ENCODE assay signal across 14 cellular contexts in the genomic region with DNA sequence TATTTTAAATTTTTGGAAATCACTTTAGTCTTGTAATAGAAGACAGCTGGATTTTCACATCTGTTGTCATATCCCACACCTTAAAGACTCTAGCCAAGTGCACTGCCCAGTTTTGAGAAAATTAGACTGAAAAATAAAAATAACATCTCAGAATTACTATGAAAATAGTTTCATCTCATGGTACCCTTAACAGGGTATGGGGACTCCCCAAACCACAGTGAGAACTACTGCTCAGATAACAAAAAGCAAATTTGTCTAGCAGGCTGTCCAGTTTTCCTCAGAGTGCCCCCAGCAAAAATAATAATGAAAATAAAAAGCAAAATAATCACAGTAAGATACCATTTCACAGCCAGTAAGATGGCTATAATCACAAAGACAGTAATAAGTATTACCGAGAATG. TPM values are rescaled to one million over a fixed set of nuclear protein-coding genes. Genes with fewer than 3 reads are reported as not detected.
DNase-seq lines count a peak whose midpoint lies in the region; ATAC-seq lines count a peak whose summit lies in the region.
"Had no signal": no experiment of that assay in that cellular context is flagged by ENCODE, and none has a peak within 500 bp of the region (broad histone marks: within the 10 kb centered on the region; RNA-seq: fewer than 3 reads in every experiment).

No MANE protein-coding gene starts in this region.

- H3K4me3 ChIP-seq in skeletal muscle satellite cell (ENCODE audit: low read length): peak overlapping the region; percentile 38
- H3K4me3 ChIP-seq: left lung, suprapubic skin had no signal

- H3K9me3 ChIP-seq in skeletal muscle satellite cell (replicated peaks; ENCODE audit: low read length): no peaks in the 10 kb centered on the region
- H3K9me3 ChIP-seq: left lung, suprapubic skin had no signal

- peaks cover 36% of the 10 kb centered on the region for H3K4me1 ChIP-seq in skeletal muscle satellite cell (ENCODE audit: control insufficient read depth, insufficient read depth, low read length)

- H3K4me1 Mint-ChIP-seq in activated T-cell treated with anti-CD3 and anti-CD28 coated beads, Interleukin-2, amount 50 U/mL, for 72 hours (ENCODE audit: low read depth): peaks cover 75% of the 10 kb centered on the region
- peaks cover 51 to 59% (median 56%) of the 10 kb centered on the region in 3 donors for H3K4me1 Mint-ChIP-seq in IgD-negative memory B cell
- peaks cover 40 to 56% of the 10 kb centered on the region in 2 donors for H3K4me1 Mint-ChIP-seq in effector memory CD8-positive, alpha-beta T cell (ENCODE audit: low read depth in 2 of 2)

- DNase-seq in activated T-cell treated with anti-CD3 and anti-CD28 coated beads, Interleukin-2, amount 50 U/mL, for 72 hours: no peak
- DNase-seq in activated T-cell treated with anti-CD3 and anti-CD28 coated beads, Interleukin-2, amount 50 U/mL, for 48 hours: no peak
- no peak for DNase-seq in effector memory CD8-positive, alpha-beta T cell
- DNase-seq in kidney tubule cell (ENCODE audit: low spot score) (no peak), NCI-H1694 (lab: John Stamatoyannopoulos, UW) (no peak)
- DNase-seq: activated CD4-positive, alpha-beta T cell treated with anti-CD3 and anti-CD28 coated beads, Interleukin-2, amount 50 U/mL, for 1 hour; left lung; NCI-H1092 treated with DMSO at 0.1 percent for 48 hours; nephron progenitor cell had no signal

- peak overlapping the region; percentile 42 for H3K27ac Mint-ChIP-seq in activated T-cell treated with anti-CD3 and anti-CD28 coated beads, Interleukin-2, amount 50 U/mL, for 72 hours
- H3K27ac Mint-ChIP-seq in IgD-negative memory B cell: peak overlapping the region in 1 of 3 donors; percentile 8
- no peak overlapping the region for H3K27ac Mint-ChIP-seq in effector memory CD8-positive, alpha-beta T cell
- H3K27ac Mint-ChIP-seq: activated T-helper 1 cell treated with anti-CD3 and anti-CD28 coated beads, Interleukin-12 subunit alpha, Interleukin-12 subunit beta, Interleukin-2, Interleukin-4 antibody, amounts not matched to agents 30 ng/mL and 10 ng/mL and 1 ng/mL, durations not matched to agents 14 hours and 24 hours and 36 hours; nephron progenitor cell had no signal

- H3K36me3 ChIP-seq in skeletal muscle satellite cell (ENCODE audit: insufficient read depth, low read length): peaks cover 3% of the 10 kb centered on the region
- H3K36me3 ChIP-seq: left lung, suprapubic skin had no signal

- H3K27me3 Mint-ChIP-seq in activated T-cell treated with anti-CD3 and anti-CD28 coated beads, Interleukin-2, amount 50 U/mL, for 72 hours (ENCODE audit: low read depth): no peaks in the 10 kb centered on the region
- H3K27me3 Mint-ChIP-seq in IgD-negative memory B cell: peaks cover 2% of the 10 kb centered on the region
- no peaks in the 10 kb centered on the region for H3K27me3 Mint-ChIP-seq in effector memory CD8-positive, alpha-beta T cell

- H3K36me3 Mint-ChIP-seq in activated T-cell treated with anti-CD3 and anti-CD28 coated beads, Interleukin-2, amount 50 U/mL, for 72 hours (ENCODE audit: insufficient read depth in 2 of 2): peaks cover 0 to 6% of the 10 kb centered on the region in 2 donors
- no peaks in the 10 kb centered on the region for H3K36me3 Mint-ChIP-seq in IgD-negative memory B cell
- H3K36me3 Mint-ChIP-seq in effector memory CD8-positive, alpha-beta T cell (ENCODE audit: insufficient read depth): peaks cover 23% of the 10 kb centered on the region

- no peaks in the 10 kb centered on the region for H3K9me3 Mint-ChIP-seq in activated T-cell treated with anti-CD3 and anti-CD28 coated beads, Interleukin-2, amount 50 U/mL, for 72 hours
- H3K9me3 Mint-ChIP-seq in IgD-negative memory B cell: no peaks in the 10 kb centered on the region
- H3K9me3 Mint-ChIP-seq in effector memory CD8-positive, alpha-beta T cell: no peaks in the 10 kb centered on the region
- H3K9me3 Mint-ChIP-seq: activated T-helper 1 cell treated with anti-CD3 and anti-CD28 coated beads, Interleukin-12 subunit alpha, Interleukin-12 subunit beta, Interleukin-2, Interleukin-4 antibody, amounts not matched to agents 30 ng/mL and 10 ng/mL and 1 ng/mL, durations not matched to agents 14 hours and 24 hours and 36 hours had no signal

- H3K4me3 Mint-ChIP-seq in activated T-cell treated with anti-CD3 and anti-CD28 coated beads, Interleukin-2, amount 50 U/mL, for 72 hours: peak overlapping the region in 1 of 2 donors; percentile 68
- H3K4me3 Mint-ChIP-seq in IgD-negative memory B cell: peak overlapping the region in 3 of 4 donors; percentile 14 to 82 (median 27)
- H3K4me3 Mint-ChIP-seq in effector memory CD8-positive, alpha-beta T cell: peak overlapping the region; percentile 19 to 41
- H3K4me3 Mint-ChIP-seq: activated T-helper 1 cell treated with anti-CD3 and anti-CD28 coated beads, Interleukin-12 subunit alpha, Interleukin-12 subunit beta, Interleukin-2, Interleukin-4 antibody, amounts not matched to agents 30 ng/mL and 10 ng/mL and 1 ng/mL, durations not matched to agents 14 hours and 24 hours and 36 hours; nephron progenitor cell had no signal

- H3K27me3 ChIP-seq in skeletal muscle satellite cell (ENCODE audit: control insufficient read depth, insufficient read depth, low read length): no peaks in the 10 kb centered on the region
- H3K27me3 ChIP-seq: left lung, suprapubic skin had no signal

- H3K4me2 ChIP-seq in skeletal muscle satellite cell (ENCODE audit: low read length): peak overlapping the region; percentile 72

- ATAC-seq in activated T-cell treated with anti-CD3 and anti-CD28 coated beads, Interleukin-2, amount 50 U/mL, for 72 hours (replicated peaks in 1 of 2): no peak
- ATAC-seq in effector memory CD8-positive, alpha-beta T cell (replicated peaks): no peak
- ATAC-seq in HG02623 (IDR thresholded peaks at IDR 0.05; ENCODE audit: unreplicated experiment): no peak
- ATAC-seq: left lung had no signal

- peak overlapping the region; percentile 15 for H3K9ac ChIP-seq in skeletal muscle satellite cell (ENCODE audit: low read depth, low read length)

RNA-seq across cellular contexts. Expression of gene UBQLN1, which starts 6.5 kb away (rescaled TPM):
- 10 to 100 TPM; 79.0 to 80.5 TPM for total RNA-seq in activated T-cell treated with anti-CD3 and anti-CD28 coated beads, Interleukin-2, amount 50 U/mL, for 72 hours
- polyA plus RNA-seq in IgD-negative memory B cell: 76.6 TPM
- total RNA-seq in skeletal muscle satellite cell (2012; rRNA removed): 93.3 and 96.3 TPM in 2 replicates
